8 cellular contexts compared by ENCODE assay signal in genomic region chr17:61411944-61412859, GRCh38. TPM values are rescaled to one million over a fixed set of nuclear protein-coding genes. Genes with fewer than 3 reads are reported as not detected.
DNase-seq lines count a peak whose midpoint lies in the region; ATAC-seq lines count a peak whose summit lies in the region.

No MANE protein-coding gene starts in this region.

- peak overlapping the region; percentile 19 for H3K27ac ChIP-seq in cingulate gyrus (ENCODE audit: low read depth, low read length)

- ATAC-seq in HG03066 (IDR thresholded peaks at IDR 0.05; ENCODE audit: low read depth, unreplicated experiment) (peak; percentile 52), left colon (peak; percentile 77)

- intact Hi-C loops in left colon (cut with DNase I, micrococcal nuclease): loop anchor here (10.0 kb wide), 2 partner anchors 143 to 423 kb away; no protein-coding TSS in a partner anchor

- DNase-seq in SIG-M5 treated with dmso at 0.1 percent for 504 hours (lab: John Stamatoyannopoulos, UW; ENCODE audit: unreplicated experiment): peak; percentile 100
- no peak for DNase-seq in SIG-M5 (lab: John Stamatoyannopoulos, UW)
- peak; percentile 82 for DNase-seq in NCI-H2196 (lab: John Stamatoyannopoulos, UW; ENCODE audit: unreplicated experiment)
- DNase-seq in activated CD4-positive, alpha-beta T cell treated with anti-CD3 and anti-CD28 coated beads for 1 hour: peak; percentile 69
- DNase-seq in left colon: peak; percentile 62 to 78
- peak; percentile 71 to 76 for DNase-seq in stimulated activated CD4-positive, alpha-beta T cell treated with anti-CD3 and anti-CD28 coated beads, Interleukin-1b, Interleukin-23, amount 100 ng/mL, for 4 hours (ENCODE audit: low read depth in 2 of 2)

RNA-seq across cellular contexts. Expression of gene TBX2, which starts 12.6 kb away (rescaled TPM):
- total RNA-seq in left colon: 10 to 100 TPM in 1 of 2 donors, 1 to 10 TPM in 1; 5.8 to 11.7 TPM

RNA-seq across cellular contexts. Expression of gene TBX4, which starts 40.0 kb away (rescaled TPM):
- not detected for total RNA-seq in left colon
